1 cellular context compared by ENCODE assay signal in the genomic region with DNA sequence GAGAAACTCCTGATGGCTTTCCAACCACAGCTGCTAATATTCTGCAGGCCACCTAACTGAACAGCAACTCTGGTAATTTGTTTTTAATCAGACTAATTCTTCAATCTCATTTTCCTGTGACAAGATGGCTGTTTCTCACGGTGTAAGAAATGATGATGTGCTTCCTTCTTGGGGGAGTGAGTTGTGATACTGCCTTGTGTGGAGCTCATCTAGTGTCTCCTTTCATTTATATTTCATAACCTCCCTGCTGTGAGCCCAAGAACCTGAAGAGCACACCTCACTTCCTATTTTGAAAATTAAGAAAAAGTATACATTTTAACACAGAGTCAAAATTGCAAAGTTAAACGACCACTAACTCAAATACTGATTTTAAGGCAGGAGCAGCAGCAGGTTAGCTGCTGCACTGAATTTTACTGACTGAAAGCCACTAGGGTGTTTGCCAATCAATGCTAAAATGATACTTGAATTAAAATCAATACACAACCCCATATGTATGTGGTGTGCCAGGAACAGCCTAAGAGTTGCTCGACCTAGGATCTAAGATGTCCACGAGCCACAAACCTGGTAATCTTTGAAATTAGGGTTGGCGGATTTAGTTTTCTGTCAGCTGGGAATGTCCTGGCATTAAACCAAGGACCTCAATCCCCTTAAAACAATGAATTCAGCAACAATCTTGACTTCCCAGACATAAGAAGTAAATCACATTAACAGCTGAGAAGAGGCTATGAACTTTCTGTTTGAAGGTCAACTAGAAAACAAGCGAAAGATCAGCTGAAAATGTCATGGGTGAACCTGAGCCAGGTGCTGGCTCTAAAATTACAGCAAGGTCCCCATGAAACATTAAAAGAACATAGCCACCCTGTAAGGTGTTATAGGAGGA.
TF ChIP-seq lines count a peak whose summit lies in the region.

No MANE protein-coding gene starts in this region.

TF ChIP-seq in HEK293, 187 proteins besides CTCF, POLR2A, EP300 and RAD21 (continued from another document):
- TF ChIP-seq, protein P1, sequence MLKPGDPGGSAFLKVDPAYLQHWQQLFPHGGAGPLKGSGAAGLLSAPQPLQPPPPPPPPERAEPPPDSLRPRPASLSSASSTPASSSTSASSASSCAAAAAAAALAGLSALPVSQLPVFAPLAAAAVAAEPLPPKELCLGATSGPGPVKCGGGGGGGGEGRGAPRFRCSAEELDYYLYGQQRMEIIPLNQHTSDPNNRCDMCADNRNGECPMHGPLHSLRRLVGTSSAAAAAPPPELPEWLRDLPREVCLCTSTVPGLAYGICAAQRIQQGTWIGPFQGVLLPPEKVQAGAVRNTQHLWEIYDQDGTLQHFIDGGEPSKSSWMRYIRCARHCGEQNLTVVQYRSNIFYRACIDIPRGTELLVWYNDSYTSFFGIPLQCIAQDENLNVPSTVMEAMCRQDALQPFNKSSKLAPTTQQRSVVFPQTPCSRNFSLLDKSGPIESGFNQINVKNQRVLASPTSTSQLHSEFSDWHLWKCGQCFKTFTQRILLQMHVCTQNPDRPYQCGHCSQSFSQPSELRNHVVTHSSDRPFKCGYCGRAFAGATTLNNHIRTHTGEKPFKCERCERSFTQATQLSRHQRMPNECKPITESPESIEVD (tag by site-specific recombination; IDR thresholded peaks at IDR 0.05) = peak; percentile 59; the same call in 1 of the 2 replicates
- TF ChIP-seq ZNF302 (tag by site-specific recombination; IDR thresholded peaks at IDR 0.05; ENCODE audit: low read depth) (no peak), KLF10 (tag by site-specific recombination; IDR thresholded peaks at IDR 0.05) (0 out of 2 replicates have a peak, but pooled peaks have one; percentile 21), ZNF473 (tag by site-specific recombination; IDR thresholded peaks at IDR 0.05) (no peak)
TF ChIP-seq in HEK293: peak in this region for 4.
